ENCODE assay signal across 17 cellular contexts in the genomic region with DNA sequence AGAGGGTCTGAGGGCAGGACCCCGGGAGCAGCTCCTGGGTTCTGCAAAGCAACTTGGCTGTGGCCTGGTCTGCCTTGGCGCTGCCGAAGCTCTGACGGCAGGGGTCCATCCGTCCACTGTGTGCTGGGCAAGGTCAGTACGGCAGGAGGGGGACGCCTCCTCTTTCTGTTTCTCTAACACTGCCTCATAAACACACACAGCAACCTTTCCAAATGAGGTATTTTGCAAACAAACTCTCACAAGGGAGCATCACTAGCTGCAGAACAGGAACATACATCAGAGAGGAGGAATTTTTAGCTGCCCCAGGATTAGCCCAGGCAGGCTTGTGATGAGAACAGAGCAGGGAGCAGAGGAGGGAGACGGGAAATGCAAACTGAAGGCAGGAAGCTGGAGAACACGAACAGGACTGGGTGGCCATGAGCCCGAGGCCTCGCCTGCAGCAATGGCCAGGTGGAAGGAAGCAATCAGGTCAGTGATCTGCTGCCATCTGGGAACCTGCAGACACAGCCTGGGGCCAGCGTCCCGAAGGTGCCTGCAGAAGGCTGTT. TPM values are rescaled to one million over a fixed set of nuclear protein-coding genes. Genes with fewer than 3 reads are reported as not detected.
DNase-seq lines count a peak whose midpoint lies in the region; ATAC-seq and TF ChIP-seq lines count a peak whose summit lies in the region.
"Had no signal": no experiment of that assay in that cellular context is flagged by ENCODE, and none has a peak within 500 bp of the region (broad histone marks: within the 10 kb centered on the region; RNA-seq: fewer than 3 reads in every experiment).

No MANE protein-coding gene starts in this region.

- peak overlapping the region; percentile 23; the same call in 1 of the 2 replicates for H2AFZ ChIP-seq in GM23338
- H2AFZ ChIP-seq in neuronal stem cell (ENCODE audit: low read length): peak overlapping the region; percentile 85

- H3K4me1 ChIP-seq in GM23338 (ENCODE audit: insufficient read depth) (no peaks in the 10 kb centered on the region), neuronal stem cell (ENCODE audit: control insufficient read depth in 2 of 2, insufficient read depth in 1 of 2, low read depth in 1 of 2, low read length in 2 of 2) (peaks cover 3 to 13% of the 10 kb centered on the region in 2 donors)

- no peak overlapping the region for H2BK15ac ChIP-seq in neuronal stem cell (ENCODE audit: low read length)

- no peak overlapping the region for H3K4me2 ChIP-seq in GM23338
- H3K4me2 ChIP-seq in neuronal stem cell (ENCODE audit: insufficient read depth, low read length, poor library complexity, severe bottlenecking): no peak overlapping the region

- TF ChIP-seq CTCF in GM23338 (conservative IDR thresholded peaks at IDR 0.05; ENCODE audit: low read depth in 2 of 2) (no peak), VCaP (conservative IDR thresholded peaks at IDR 0.05) (no peak), endothelial cell (IDR thresholded peaks at IDR 0.05; ENCODE audit: unreplicated experiment) (no peak)

- H3F3A ChIP-seq in GM23338 (replicated peaks; ENCODE audit: low read depth): no peaks in the 10 kb centered on the region

- peaks cover under 1 to 11% of the 10 kb centered on the region in 2 donors for H3K9me3 ChIP-seq in neuronal stem cell (replicated peaks in 1 of 2; ENCODE audit: control insufficient read depth in 2 of 2, insufficient read depth in 1 of 2, low read depth in 1 of 2, low read length in 2 of 2)

- H3K79me2 ChIP-seq in GM23338 (replicated peaks; ENCODE audit: insufficient read depth): no peaks in the 10 kb centered on the region

- H3K79me1 ChIP-seq in neuronal stem cell (ENCODE audit: low read depth, low read length): peaks cover 10% of the 10 kb centered on the region

- no peak overlapping the region for H2BK120ac ChIP-seq in neuronal stem cell (ENCODE audit: low read depth, low read length)

- no peaks in the 10 kb centered on the region for H3K36me3 ChIP-seq in GM23338 (ENCODE audit: insufficient read depth)
- no peaks in the 10 kb centered on the region for H3K36me3 ChIP-seq in neuronal stem cell (replicated peaks in 1 of 2; ENCODE audit: control insufficient read depth in 2 of 2, insufficient read depth in 2 of 2, low read length in 2 of 2)
- H3K36me3 ChIP-seq: esophagus squamous epithelium had no signal

- no peak overlapping the region for H3K4ac ChIP-seq in neuronal stem cell (ENCODE audit: low read length)

- no CpG with 5 or more reads among the region's 13 CpGs for WGBS in neuronal stem cell (ENCODE audit: extremely low coverage in 2 of 2, insufficient read length in 2 of 2, insufficient replicate concordance in 1 of 2), 2 donors

- peak overlapping the region; percentile 37 for H3K9ac ChIP-seq in neuronal stem cell (ENCODE audit: low read depth, low read length, poor library complexity)

- H3K36me3 Mint-ChIP-seq in GM23338 (ENCODE audit: low read depth): peaks cover 1% of the 10 kb centered on the region; the same call in 1 of the 3 replicates
- peaks cover 11% of the 10 kb centered on the region for H3K36me3 Mint-ChIP-seq in endothelial cell (ENCODE audit: low read depth, unreplicated experiment)

- DNase-seq in GM23338 (ENCODE audit: low spot score) (no peak), endothelial cell (ENCODE audit: low spot score) (no peak), neuronal stem cell (ENCODE audit: low spot score) (no peak), KG1 (lab: John Stamatoyannopoulos, UW) (no peak), medulla oblongata (ENCODE audit: extremely low spot score) (no peak), retina (no peak)
- DNase-seq: activated naive CD8-positive, alpha-beta T cell treated with anti-CD3 and anti-CD28 coated beads, Interleukin-2, amount 10 ng/mL, durations not matched to agents 7 days and 5 days; activated T-cell treated with anti-CD3 and anti-CD28 coated beads, Interleukin-2, amount 50 U/mL, for 24 hours; esophagus squamous epithelium; Karpas-422; left cardiac atrium; NCI-H1436; stimulated activated CD4-positive, alpha-beta T cell treated with anti-CD3 and anti-CD28 coated beads, Interleukin-15, amount 100 ng/mL, for 24 hours had no signal

- H3K27me3 ChIP-seq in GM23338 (ENCODE audit: insufficient read depth) (no peaks in the 10 kb centered on the region), neuronal stem cell (ENCODE audit: control insufficient read depth in 3 of 3, insufficient read depth in 3 of 3, low read depth in 1 of 3, low read length in 3 of 3) (no peaks in the 10 kb centered on the region)
- H3K27me3 ChIP-seq: esophagus squamous epithelium had no signal

- H3K9me3 Mint-ChIP-seq in GM23338: peaks cover 7% of the 10 kb centered on the region
- peaks cover 4% of the 10 kb centered on the region for H3K9me3 Mint-ChIP-seq in endothelial cell (ENCODE audit: unreplicated experiment)

- no peak for ATAC-seq in GM23338
- no peak for ATAC-seq in GM21390 (IDR thresholded peaks at IDR 0.05; ENCODE audit: unreplicated experiment)
- ATAC-seq: left cardiac atrium had no signal

- peak overlapping the region; percentile 50 for H2BK12ac ChIP-seq in neuronal stem cell (ENCODE audit: low read length)

- H4K91ac ChIP-seq in neuronal stem cell (ENCODE audit: low read depth, low read length, poor library complexity): no peak overlapping the region

- no peaks in the 10 kb centered on the region for H3K9me2 ChIP-seq in GM23338 (ENCODE audit: insufficient read depth)

- H3K27me3 Mint-ChIP-seq in GM23338 (ENCODE audit: insufficient read depth, low read depth, poor library complexity): peaks cover 2% of the 10 kb centered on the region
- H3K27me3 Mint-ChIP-seq in endothelial cell (ENCODE audit: unreplicated experiment): peaks cover 7% of the 10 kb centered on the region
- H3K27me3 Mint-ChIP-seq: activated naive CD8-positive, alpha-beta T cell treated with anti-CD3 and anti-CD28 coated beads, Interleukin-2, amount 10 ng/mL, durations not matched to agents 7 days and 5 days; activated T-cell treated with anti-CD3 and anti-CD28 coated beads, Interleukin-2, amount 50 U/mL, for 24 hours; stimulated activated naive CD8-positive, alpha-beta T cell treated with anti-CD3 and anti-CD28 coated beads, Interleukin-15, Interleukin-2, amounts not matched to agents 100 ng/mL and 50 ng/mL, for 24 hours had no signal

- H3K4me3 ChIP-seq in GM23338: no peak overlapping the region
- H3K4me3 ChIP-seq in neuronal stem cell (ENCODE audit: low read length in 2 of 2): peak overlapping the region in 1 of 2 donors; percentile 38
- H3K4me3 ChIP-seq: esophagus squamous epithelium had no signal

- H3K27ac Mint-ChIP-seq in GM23338 (no peak overlapping the region), endothelial cell (ENCODE audit: unreplicated experiment) (peak overlapping the region; percentile 93)
- H3K27ac Mint-ChIP-seq: activated naive CD8-positive, alpha-beta T cell treated with anti-CD3 and anti-CD28 coated beads, Interleukin-2, amount 10 ng/mL, durations not matched to agents 7 days and 5 days; activated T-cell treated with anti-CD3 and anti-CD28 coated beads, Interleukin-2, amount 50 U/mL, for 24 hours; progenitor cell of endocrine pancreas; stimulated activated naive CD8-positive, alpha-beta T cell treated with anti-CD3 and anti-CD28 coated beads, Interleukin-15, Interleukin-2, amounts not matched to agents 100 ng/mL and 50 ng/mL, for 24 hours had no signal

- no peaks in the 10 kb centered on the region for H4K20me1 ChIP-seq in GM23338 (replicated peaks; ENCODE audit: insufficient read depth)

- H3K4me3 Mint-ChIP-seq in GM23338 (no peak overlapping the region), endothelial cell (ENCODE audit: unreplicated experiment) (peak overlapping the region; percentile 87)
- H3K4me3 Mint-ChIP-seq: activated naive CD8-positive, alpha-beta T cell treated with anti-CD3 and anti-CD28 coated beads, Interleukin-2, amount 10 ng/mL, durations not matched to agents 7 days and 5 days; activated T-cell treated with anti-CD3 and anti-CD28 coated beads, Interleukin-2, amount 50 U/mL, for 24 hours; stimulated activated naive CD8-positive, alpha-beta T cell treated with anti-CD3 and anti-CD28 coated beads, Interleukin-15, Interleukin-2, amounts not matched to agents 100 ng/mL and 50 ng/mL, for 24 hours had no signal

- no peak overlapping the region for H3K27ac ChIP-seq in GM23338 (ENCODE audit: low read depth)
- peak overlapping the region; percentile 93 for H3K27ac ChIP-seq in VCaP
- H3K27ac ChIP-seq in neuronal stem cell (replicated peaks; ENCODE audit: low read length): no peak overlapping the region
- H3K27ac ChIP-seq: esophagus squamous epithelium had no signal

- no peak overlapping the region for H2BK5ac ChIP-seq in neuronal stem cell (ENCODE audit: low read length)

- no peak overlapping the region for H2AK5ac ChIP-seq in neuronal stem cell (ENCODE audit: low read depth, low read length)

- H3K23ac ChIP-seq in neuronal stem cell (ENCODE audit: low read depth, low read length, poor library complexity): peak overlapping the region; percentile 93

- peak overlapping the region; percentile 72 for H3K18ac ChIP-seq in neuronal stem cell (ENCODE audit: low read length)

- no peak overlapping the region for H4K8ac ChIP-seq in neuronal stem cell (ENCODE audit: low read depth, low read length)

- H3K14ac ChIP-seq in neuronal stem cell (ENCODE audit: low read length): no peak overlapping the region

- H3K4me1 Mint-ChIP-seq in GM23338 (peaks cover 5% of the 10 kb centered on the region; the same call in 2 of the 3 replicates), endothelial cell (ENCODE audit: unreplicated experiment) (peaks cover 6% of the 10 kb centered on the region)

TF ChIP-seq in GM23338, 12 proteins besides CTCF, POLR2A, EP300 and RAD21:
- no peak for TF ChIP-seq EZH2phosphoT487 (IDR thresholded peaks at IDR 0.05; ENCODE audit: unreplicated experiment)

RNA-seq across cellular contexts. Expression of gene NSMF, which starts 20.3 kb away (rescaled TPM):
- 87.0 and 103 TPM in 2 replicates for total RNA-seq in GM23338 (2014; rRNA removed; shearing (Covaris generic))
- polyA plus RNA-seq in GM23338 (2016; fragmentation: Nextera tagmentation; extraction: Ambion mirVana): 20.3 and 22.3 TPM in 2 replicates
- 43.0 TPM for total RNA-seq in endothelial cell (ENCODE audit: unreplicated experiment)
- 46.8 TPM for polyA plus RNA-seq in neuronal stem cell (2013, experiment 1 of 2)
- polyA plus RNA-seq in neuronal stem cell (2013, experiment 2 of 2): 45.0 TPM

RNA-seq across cellular contexts. Expression of gene ENTPD8, which starts 38.2 kb away (rescaled TPM):
- total RNA-seq in GM23338 (2014; rRNA removed; shearing (Covaris generic)): 0.42 and 1.6 TPM in 2 replicates
- polyA plus RNA-seq in GM23338 (2016; fragmentation: Nextera tagmentation; extraction: Ambion mirVana): 0.89 and 1.1 TPM in 2 replicates
- 0.21 TPM for total RNA-seq in endothelial cell (ENCODE audit: unreplicated experiment)
- 0.03 TPM for polyA plus RNA-seq in neuronal stem cell (2013, experiment 1 of 2)
- 0.04 TPM for polyA plus RNA-seq in neuronal stem cell (2013, experiment 2 of 2)
- total RNA-seq: activated naive CD8-positive, alpha-beta T cell treated with anti-CD3 and anti-CD28 coated beads, Interleukin-2, amount 10 ng/mL, durations not matched to agents 7 days and 5 days; esophagus squamous epithelium; left cardiac atrium had no signal

RNA-seq across cellular contexts. Expression of gene NOXA1, which starts 56.2 kb away (rescaled TPM):
- total RNA-seq in GM23338 (2014; rRNA removed; shearing (Covaris generic)): 0.59 and 0.62 TPM in 2 replicates
- polyA plus RNA-seq in GM23338 (2016; fragmentation: Nextera tagmentation; extraction: Ambion mirVana): 0.68 and 1.4 TPM in 2 replicates
- 0.36 TPM for total RNA-seq in endothelial cell (ENCODE audit: unreplicated experiment)
- polyA plus RNA-seq in neuronal stem cell (2013, experiment 1 of 2): 0.61 TPM
- 0.64 TPM for polyA plus RNA-seq in neuronal stem cell (2013, experiment 2 of 2)

RNA-seq across cellular contexts. Expression of gene EXD3, which starts 56.4 kb away (rescaled TPM):
- 3.6 and 4.4 TPM in 2 replicates for total RNA-seq in GM23338 (2014; rRNA removed; shearing (Covaris generic))
- 9.7 and 9.9 TPM in 2 replicates for polyA plus RNA-seq in GM23338 (2016; fragmentation: Nextera tagmentation; extraction: Ambion mirVana)
- total RNA-seq in endothelial cell (ENCODE audit: unreplicated experiment): 19.9 TPM
- 21.1 TPM for polyA plus RNA-seq in neuronal stem cell (2013, experiment 1 of 2)
- 19.9 TPM for polyA plus RNA-seq in neuronal stem cell (2013, experiment 2 of 2)
